ENCODE assay signal across 1 cellular context in genomic region chr17:40542562-40543411, GRCh38.
A peak's percentile ranks its signal among the peaks of the same experiment; 100 is the strongest.
TF ChIP-seq lines count a peak whose summit lies in the region.

No MANE protein-coding gene starts in this region.

TF ChIP-seq in HepG2, 621 proteins besides CTCF, POLR2A, EP300 and RAD21 (continued from another document and continues in another):
- TF ChIP-seq, protein P1, sequence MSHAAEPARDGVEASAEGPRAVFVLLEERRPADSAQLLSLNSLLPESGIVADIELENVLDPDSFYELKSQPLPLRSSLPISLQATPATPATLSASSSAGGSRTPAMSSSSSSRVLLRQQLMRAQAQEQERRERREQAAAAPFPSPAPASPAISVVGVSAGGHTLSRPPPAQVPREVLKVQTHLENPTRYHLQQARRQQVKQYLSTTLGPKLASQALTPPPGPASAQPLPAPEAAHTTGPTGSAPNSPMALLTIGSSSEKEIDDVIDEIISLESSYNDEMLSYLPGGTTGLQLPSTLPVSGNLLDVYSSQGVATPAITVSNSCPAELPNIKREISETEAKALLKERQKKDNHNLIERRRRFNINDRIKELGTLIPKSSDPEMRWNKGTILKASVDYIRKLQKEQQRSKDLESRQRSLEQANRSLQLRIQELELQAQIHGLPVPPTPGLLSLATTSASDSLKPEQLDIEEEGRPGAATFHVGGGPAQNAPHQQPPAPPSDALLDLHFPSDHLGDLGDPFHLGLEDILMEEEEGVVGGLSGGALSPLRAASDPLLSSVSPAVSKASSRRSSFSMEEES (CRISPR knock-in tag; IDR thresholded peaks at IDR 0.05), result 0 out of 2 replicates have a peak, but pooled peaks have one; percentile 31
- TF ChIP-seq HHEX (CRISPR knock-in tag; IDR thresholded peaks at IDR 0.05), result no peak
- TF ChIP-seq, protein P2, sequence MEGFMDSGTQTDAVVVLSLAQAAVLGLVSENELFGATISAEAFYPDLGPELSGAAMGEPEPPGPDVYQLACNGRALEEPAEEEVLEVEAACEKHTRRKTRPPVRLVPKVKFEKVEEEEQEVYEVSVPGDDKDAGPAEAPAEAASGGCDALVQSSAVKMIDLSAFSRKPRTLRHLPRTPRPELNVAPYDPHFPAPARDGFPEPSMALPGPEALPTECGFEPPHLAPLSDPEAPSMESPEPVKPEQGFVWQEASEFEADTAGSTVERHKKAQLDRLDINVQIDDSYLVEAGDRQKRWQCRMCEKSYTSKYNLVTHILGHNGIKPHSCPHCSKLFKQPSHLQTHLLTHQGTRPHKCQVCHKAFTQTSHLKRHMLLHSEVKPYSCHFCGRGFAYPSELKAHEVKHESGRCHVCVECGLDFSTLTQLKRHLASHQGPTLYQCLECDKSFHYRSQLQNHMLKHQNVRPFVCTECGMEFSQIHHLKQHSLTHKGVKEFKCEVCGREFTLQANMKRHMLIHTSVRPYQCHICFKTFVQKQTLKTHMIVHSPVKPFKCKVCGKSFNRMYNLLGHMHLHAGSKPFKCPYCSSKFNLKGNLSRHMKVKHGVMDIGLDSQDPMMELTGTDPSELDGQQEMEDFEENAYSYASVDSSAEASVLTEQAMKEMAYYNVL (CRISPR knock-in tag; IDR thresholded peaks at IDR 0.05; ENCODE audit: borderline replicate concordance), result no peak
- TF ChIP-seq KDM1A (CRISPR knock-in tag; IDR thresholded peaks at IDR 0.05), result peak; percentile 91
- TF ChIP-seq HDAC1 (CRISPR knock-in tag; IDR thresholded peaks at IDR 0.05), result 0 out of 2 replicates have a peak, but pooled peaks have one; percentile 44
- TF ChIP-seq, protein P3, sequence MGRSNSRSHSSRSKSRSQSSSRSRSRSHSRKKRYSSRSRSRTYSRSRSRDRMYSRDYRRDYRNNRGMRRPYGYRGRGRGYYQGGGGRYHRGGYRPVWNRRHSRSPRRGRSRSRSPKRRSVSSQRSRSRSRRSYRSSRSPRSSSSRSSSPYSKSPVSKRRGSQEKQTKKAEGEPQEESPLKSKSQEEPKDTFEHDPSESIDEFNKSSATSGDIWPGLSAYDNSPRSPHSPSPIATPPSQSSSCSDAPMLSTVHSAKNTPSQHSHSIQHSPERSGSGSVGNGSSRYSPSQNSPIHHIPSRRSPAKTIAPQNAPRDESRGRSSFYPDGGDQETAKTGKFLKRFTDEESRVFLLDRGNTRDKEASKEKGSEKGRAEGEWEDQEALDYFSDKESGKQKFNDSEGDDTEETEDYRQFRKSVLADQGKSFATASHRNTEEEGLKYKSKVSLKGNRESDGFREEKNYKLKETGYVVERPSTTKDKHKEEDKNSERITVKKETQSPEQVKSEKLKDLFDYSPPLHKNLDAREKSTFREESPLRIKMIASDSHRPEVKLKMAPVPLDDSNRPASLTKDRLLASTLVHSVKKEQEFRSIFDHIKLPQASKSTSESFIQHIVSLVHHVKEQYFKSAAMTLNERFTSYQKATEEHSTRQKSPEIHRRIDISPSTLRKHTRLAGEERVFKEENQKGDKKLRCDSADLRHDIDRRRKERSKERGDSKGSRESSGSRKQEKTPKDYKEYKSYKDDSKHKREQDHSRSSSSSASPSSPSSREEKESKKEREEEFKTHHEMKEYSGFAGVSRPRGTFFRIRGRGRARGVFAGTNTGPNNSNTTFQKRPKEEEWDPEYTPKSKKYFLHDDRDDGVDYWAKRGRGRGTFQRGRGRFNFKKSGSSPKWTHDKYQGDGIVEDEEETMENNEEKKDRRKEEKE (IDR thresholded peaks at IDR 0.05), result no peak
- peak; percentile 53 for TF ChIP-seq ZNF781 (CRISPR knock-in tag; IDR thresholded peaks at IDR 0.05; ENCODE audit: borderline replicate concordance, not compliant biosample characterization)
- TF ChIP-seq SKI (IDR thresholded peaks at IDR 0.05; ENCODE audit: partially characterized antibody), result peak; percentile 57
- no peak for TF ChIP-seq HMGXB3 (CRISPR knock-in tag; IDR thresholded peaks at IDR 0.05; ENCODE audit: borderline replicate concordance)
- TF ChIP-seq ZNF121 (CRISPR knock-in tag; IDR thresholded peaks at IDR 0.05), result no peak
- 0 out of 2 replicates have a peak, but pooled peaks have one; percentile 50 for TF ChIP-seq NCOA2 (CRISPR knock-in tag; IDR thresholded peaks at IDR 0.05)
- no peak for TF ChIP-seq ZBTB4 (CRISPR knock-in tag; IDR thresholded peaks at IDR 0.05; ENCODE audit: borderline replicate concordance)
- TF ChIP-seq ZNF775 (CRISPR knock-in tag; IDR thresholded peaks at IDR 0.05; ENCODE audit: borderline replicate concordance), result no peak
- TF ChIP-seq TRIM22 (IDR thresholded peaks at IDR 0.05), result no peak
- TF ChIP-seq ZSCAN25 (CRISPR knock-in tag; IDR thresholded peaks at IDR 0.05), result peak; percentile 63; the same call in 1 of the 2 replicates
- 0 out of 2 replicates have a peak, but pooled peaks have one; percentile 35 for TF ChIP-seq ZNF205 (CRISPR knock-in tag; IDR thresholded peaks at IDR 0.05)
- TF ChIP-seq, protein P4, sequence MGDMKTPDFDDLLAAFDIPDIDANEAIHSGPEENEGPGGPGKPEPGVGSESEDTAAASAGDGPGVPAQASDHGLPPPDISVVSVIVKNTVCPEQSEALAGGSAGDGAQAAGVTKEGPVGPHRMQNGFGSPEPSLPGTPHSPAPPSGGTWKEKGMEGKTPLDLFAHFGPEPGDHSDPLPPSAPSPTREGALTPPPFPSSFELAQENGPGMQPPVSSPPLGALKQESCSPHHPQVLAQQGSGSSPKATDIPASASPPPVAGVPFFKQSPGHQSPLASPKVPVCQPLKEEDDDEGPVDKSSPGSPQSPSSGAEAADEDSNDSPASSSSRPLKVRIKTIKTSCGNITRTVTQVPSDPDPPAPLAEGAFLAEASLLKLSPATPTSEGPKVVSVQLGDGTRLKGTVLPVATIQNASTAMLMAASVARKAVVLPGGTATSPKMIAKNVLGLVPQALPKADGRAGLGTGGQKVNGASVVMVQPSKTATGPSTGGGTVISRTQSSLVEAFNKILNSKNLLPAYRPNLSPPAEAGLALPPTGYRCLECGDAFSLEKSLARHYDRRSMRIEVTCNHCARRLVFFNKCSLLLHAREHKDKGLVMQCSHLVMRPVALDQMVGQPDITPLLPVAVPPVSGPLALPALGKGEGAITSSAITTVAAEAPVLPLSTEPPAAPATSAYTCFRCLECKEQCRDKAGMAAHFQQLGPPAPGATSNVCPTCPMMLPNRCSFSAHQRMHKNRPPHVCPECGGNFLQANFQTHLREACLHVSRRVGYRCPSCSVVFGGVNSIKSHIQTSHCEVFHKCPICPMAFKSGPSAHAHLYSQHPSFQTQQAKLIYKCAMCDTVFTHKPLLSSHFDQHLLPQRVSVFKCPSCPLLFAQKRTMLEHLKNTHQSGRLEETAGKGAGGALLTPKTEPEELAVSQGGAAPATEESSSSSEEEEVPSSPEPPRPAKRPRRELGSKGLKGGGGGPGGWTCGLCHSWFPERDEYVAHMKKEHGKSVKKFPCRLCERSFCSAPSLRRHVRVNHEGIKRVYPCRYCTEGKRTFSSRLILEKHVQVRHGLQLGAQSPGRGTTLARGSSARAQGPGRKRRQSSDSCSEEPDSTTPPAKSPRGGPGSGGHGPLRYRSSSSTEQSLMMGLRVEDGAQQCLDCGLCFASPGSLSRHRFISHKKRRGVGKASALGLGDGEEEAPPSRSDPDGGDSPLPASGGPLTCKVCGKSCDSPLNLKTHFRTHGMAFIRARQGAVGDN (CRISPR knock-in tag; IDR thresholded peaks at IDR 0.05), result peak; percentile 91
- no peak for TF ChIP-seq ZBED4 (CRISPR knock-in tag; IDR thresholded peaks at IDR 0.05; ENCODE audit: borderline replicate concordance)
- TF ChIP-seq CBFB (CRISPR knock-in tag; IDR thresholded peaks at IDR 0.05), result 0 out of 2 replicates have a peak, but pooled peaks have one; percentile 57
- TF ChIP-seq RAD51 (IDR thresholded peaks at IDR 0.05; ENCODE audit: borderline replicate concordance), result peak; percentile 35; the same call in 1 of the 2 replicates
- 0 out of 2 replicates have a peak, but pooled peaks have one; percentile 19 for TF ChIP-seq KDM6A (CRISPR knock-in tag; IDR thresholded peaks at IDR 0.05; ENCODE audit: low read depth)
- TF ChIP-seq TBX2 (CRISPR knock-in tag; IDR thresholded peaks at IDR 0.05; ENCODE audit: borderline replicate concordance), result peak; percentile 61
- TF ChIP-seq ZNF292 (CRISPR knock-in tag; IDR thresholded peaks at IDR 0.05; ENCODE audit: borderline replicate concordance, low read depth), result peak; percentile 43; the same call in 1 of the 2 replicates
- no peak for TF ChIP-seq HOXA5 (CRISPR knock-in tag; IDR thresholded peaks at IDR 0.05)
